8 cellular contexts compared by ENCODE assay signal in genomic region chr11:95092549-95093324, GRCh38. TPM values are rescaled to one million over a fixed set of nuclear protein-coding genes. Genes with fewer than 3 reads are reported as not detected.
DNase-seq lines count a peak whose midpoint lies in the region; ATAC-seq, FAIRE-seq and TF ChIP-seq lines count a peak whose summit lies in the region.

No MANE protein-coding gene starts in this region.

- no peak for FAIRE-seq in HTR-8/SVneo (lab: Jason Lieb, UNC)

- H3K4me3 Mint-ChIP-seq in Calu3 (ENCODE audit: low read depth, unreplicated experiment), result peak overlapping the region; percentile 93
- peak overlapping the region; percentile 18 for H3K4me3 Mint-ChIP-seq in activated CD8-positive, alpha-beta T cell treated with anti-CD3 and anti-CD28 coated beads for 36 hours

- peaks cover 27% of the 10 kb centered on the region for H3K36me3 Mint-ChIP-seq in Calu3 (ENCODE audit: insufficient read depth, unreplicated experiment)
- H3K36me3 Mint-ChIP-seq in activated CD8-positive, alpha-beta T cell treated with anti-CD3 and anti-CD28 coated beads for 36 hours (ENCODE audit: low read depth), result peaks cover 12% of the 10 kb centered on the region

- DNase-seq in Calu3 (peak; percentile 36), HTR-8/SVneo (ENCODE audit: insufficient read length, low spot score) (peak; percentile 21), glomerular visceral epithelial cell (ENCODE audit: extremely low spot score) (peak; percentile 32), GDM1 (lab: John Stamatoyannopoulos, UW) (no peak)
- peak; percentile 65 for DNase-seq in activated CD8-positive, alpha-beta T cell treated with anti-CD3 and anti-CD28 coated beads for 36 hours
- DNase-seq in stimulated activated CD4-positive, alpha-beta T cell treated with anti-CD3 and anti-CD28 coated beads, TNF-alpha, amount 100 ng/mL, for 48 hours (ENCODE audit: low read depth in 3 of 3), result peak; percentile 13 to 29 (median 14)

- ATAC-seq in activated CD8-positive, alpha-beta T cell treated with anti-CD3 and anti-CD28 coated beads for 36 hours, result peak; percentile 32
- ATAC-seq in HG02642 (IDR thresholded peaks at IDR 0.05; ENCODE audit: poor library complexity, unreplicated experiment) (no peak), GM19463 (IDR thresholded peaks at IDR 0.05; ENCODE audit: unreplicated experiment) (no peak)

- intact Hi-C loops in Calu3 (cut with micrococcal nuclease; ENCODE audit: unreplicated experiment), result no loop called here
- intact Hi-C loops in activated CD8-positive, alpha-beta T cell treated with anti-CD3 and anti-CD28 coated beads for 36 hours (cut with micrococcal nuclease), result loop anchor here (5.0 kb wide), 2 partner anchors 45 to 140 kb away; partner anchors contain the start of gene SESN3

- CTCF ChIA-PET in Calu3 (lab: Charles Lee), result interaction anchor here (1.2 to 1.5 kb wide), 3 partner anchors 8 to 25 kb away, joined by 3 to 11 read pairs (median 4); no protein-coding TSS in a partner anchor
- CTCF ChIA-PET in activated CD8-positive, alpha-beta T cell treated with anti-CD3 and anti-CD28 coated beads for 36 hours (lab: Charles Lee), result interaction anchor here (0.8 to 7.0 kb wide), 14 partner anchors 9 to 697 kb away, joined by 3 to 132 read pairs (median 4); partner anchors contain the start of genes CEP57, FAM76B and SRSF8

- POLR2A ChIA-PET in activated CD8-positive, alpha-beta T cell treated with anti-CD3 and anti-CD28 coated beads for 36 hours (lab: Charles Lee), result interaction anchor here (7.3 kb wide), 1 partner anchor 24 kb away, joined by 57 read pairs; the partner anchor contains the start of gene SRSF8

- H3K4me1 Mint-ChIP-seq in Calu3 (ENCODE audit: low read depth, unreplicated experiment), result peaks cover 42% of the 10 kb centered on the region
- H3K4me1 Mint-ChIP-seq in activated CD8-positive, alpha-beta T cell treated with anti-CD3 and anti-CD28 coated beads for 36 hours (ENCODE audit: low read depth), result peaks cover 79% of the 10 kb centered on the region

- BruUV-seq in Calu3 (replicated peaks; lab: Mats Ljungman, UMichigan), result no TSS peak

- no peaks in the 10 kb centered on the region for H3K9me3 Mint-ChIP-seq in Calu3 (ENCODE audit: low read depth, unreplicated experiment)
- no peaks in the 10 kb centered on the region for H3K9me3 Mint-ChIP-seq in activated CD8-positive, alpha-beta T cell treated with anti-CD3 and anti-CD28 coated beads for 36 hours

- no peaks in the 10 kb centered on the region for H3K27me3 Mint-ChIP-seq in Calu3 (ENCODE audit: unreplicated experiment)
- H3K27me3 Mint-ChIP-seq in activated CD8-positive, alpha-beta T cell treated with anti-CD3 and anti-CD28 coated beads for 36 hours, result no peaks in the 10 kb centered on the region

- TF ChIP-seq CTCF in Calu3 (IDR thresholded peaks at IDR 0.05; ENCODE audit: unreplicated experiment), result peak; percentile 30
- peak; percentile 48 for TF ChIP-seq CTCF in activated CD8-positive, alpha-beta T cell treated with anti-CD3 and anti-CD28 coated beads for 36 hours (IDR thresholded peaks at IDR 0.05)

- H3K27ac Mint-ChIP-seq in Calu3 (ENCODE audit: unreplicated experiment), result peak overlapping the region; percentile 8
- H3K27ac Mint-ChIP-seq in activated CD8-positive, alpha-beta T cell treated with anti-CD3 and anti-CD28 coated beads for 36 hours, result peak overlapping the region; percentile 65

RNA-seq across cellular contexts. Expression of gene ENDOD1, which starts 3.1 kb away (rescaled TPM):
- 29.4 and 30.3 TPM in 2 replicates for total RNA-seq in Calu3 (2022)
- 10 to 100 TPM; 13.0 to 14.1 TPM for total RNA-seq in activated CD8-positive, alpha-beta T cell treated with anti-CD3 and anti-CD28 coated beads for 36 hours

RNA-seq across cellular contexts. Expression of gene SRSF8, which starts 26.0 kb away (rescaled TPM):
- 27.8 and 33.3 TPM in 2 replicates for total RNA-seq in Calu3 (2022)
- total RNA-seq in activated CD8-positive, alpha-beta T cell treated with anti-CD3 and anti-CD28 coated beads for 36 hours, result 10 to 100 TPM; 23.0 to 24.7 TPM

RNA-seq across cellular contexts. Expression of gene KDM4F, which starts 43.5 kb away (rescaled TPM):
- not detected in 2 replicates for total RNA-seq in Calu3 (2022)
- total RNA-seq in activated CD8-positive, alpha-beta T cell treated with anti-CD3 and anti-CD28 coated beads for 36 hours, result not detected
